20 cellular contexts compared by ENCODE assay signal in the genomic region with DNA sequence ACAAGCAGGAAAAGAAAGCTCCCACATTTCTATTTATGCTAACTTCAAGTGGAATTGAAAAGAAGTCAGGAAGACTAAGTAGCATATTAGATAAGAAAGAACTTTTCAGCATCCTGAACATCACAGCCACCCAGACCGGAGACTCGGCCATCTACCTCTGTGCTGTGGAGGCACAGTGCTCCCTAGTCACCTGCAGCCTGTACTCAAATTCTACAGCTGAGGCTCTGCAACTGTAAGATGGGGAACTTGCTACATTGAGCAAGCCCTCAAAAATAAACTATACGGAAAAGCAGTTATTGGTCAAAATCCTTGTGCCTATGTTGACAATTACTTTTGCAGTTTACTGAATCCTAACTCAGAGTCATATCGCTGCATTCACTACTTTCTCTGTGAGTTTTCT.
DNase-seq lines count a peak whose midpoint lies in the region; ATAC-seq and TF ChIP-seq lines count a peak whose summit lies in the region.
"Had no signal": no experiment of that assay in that cellular context is flagged by ENCODE, and none has a peak within 500 bp of the region (broad histone marks: within the 10 kb centered on the region; RNA-seq: fewer than 3 reads in every experiment).

No MANE protein-coding gene starts in this region.

- no peaks in the 10 kb centered on the region for H3F3A ChIP-seq in GM23338 (replicated peaks; ENCODE audit: low read depth)

- no peak for TF ChIP-seq CTCF in GM23338 (conservative IDR thresholded peaks at IDR 0.05; ENCODE audit: low read depth in 2 of 2)
- no peak for TF ChIP-seq CTCF in sigmoid colon (IDR thresholded peaks at IDR 0.05)

- H2BK5ac ChIP-seq in mesenchymal stem cell (ENCODE audit: low read depth, low read length, poor library complexity, severe bottlenecking), result no peak overlapping the region

- no peak overlapping the region for H3K23ac ChIP-seq in mesenchymal stem cell (ENCODE audit: low read length in 2 of 2)

- H3K27ac Mint-ChIP-seq in T-helper 2 cell treated with Interferon-gamma antibody and Interleukin-4, amounts not matched to agents 5 μg/mL and 100 μg/mL, for 36 hours, result peak overlapping the region; percentile 77
- no peak overlapping the region for H3K27ac Mint-ChIP-seq in GM23338
- peak overlapping the region; percentile 75 for H3K27ac Mint-ChIP-seq in activated CD4-positive, alpha-beta memory T cell treated with anti-CD3 and anti-CD28 coated beads for 36 hours
- H3K27ac Mint-ChIP-seq: HFFc6 had no signal

- no peak overlapping the region for H3K14ac ChIP-seq in mesenchymal stem cell (ENCODE audit: low read length in 2 of 2)

- peak overlapping the region; percentile 9 for H2AK5ac ChIP-seq in mesenchymal stem cell (ENCODE audit: low read length, severe bottlenecking)

- H3K4me1 ChIP-seq in GM23338 (ENCODE audit: insufficient read depth), result peaks cover 10% of the 10 kb centered on the region
- H3K4me1 ChIP-seq in mesenchymal stem cell (ENCODE audit: control insufficient read depth, insufficient read depth, low read depth, low read length), result peaks cover 2% of the 10 kb centered on the region
- peaks cover 0 to 11% (median 2%) of the 10 kb centered on the region in 4 donors for H3K4me1 ChIP-seq in sigmoid colon
- H3K4me1 ChIP-seq: A549, heart left ventricle had no signal

- H3K27me3 Mint-ChIP-seq in T-helper 2 cell treated with Interferon-gamma antibody and Interleukin-4, amounts not matched to agents 5 μg/mL and 100 μg/mL, for 36 hours (ENCODE audit: low read depth), result no peaks in the 10 kb centered on the region
- peaks cover 6% of the 10 kb centered on the region for H3K27me3 Mint-ChIP-seq in GM23338 (ENCODE audit: insufficient read depth, low read depth, poor library complexity)
- no peaks in the 10 kb centered on the region for H3K27me3 Mint-ChIP-seq in activated CD4-positive, alpha-beta memory T cell treated with anti-CD3 and anti-CD28 coated beads for 36 hours

- TF ChIP-seq POLR2A in sigmoid colon (IDR thresholded peaks at IDR 0.05), result no peak

- H3K36me3 ChIP-seq in GM23338 (ENCODE audit: insufficient read depth) (peaks cover 6% of the 10 kb centered on the region), mesenchymal stem cell (ENCODE audit: control insufficient read depth in 1 of 2, insufficient read depth in 2 of 2, low read depth in 1 of 2, low read length in 2 of 2) (no peaks in the 10 kb centered on the region), sigmoid colon (no peaks in the 10 kb centered on the region)
- H3K36me3 ChIP-seq: heart left ventricle, WERI-Rb-1 had no signal

- H2BK120ac ChIP-seq in mesenchymal stem cell (ENCODE audit: low read depth, low read length), result no peak overlapping the region

- H3K79me2 ChIP-seq in GM23338 (replicated peaks; ENCODE audit: insufficient read depth), result no peaks in the 10 kb centered on the region

- no peaks in the 10 kb centered on the region for H4K20me1 ChIP-seq in GM23338 (replicated peaks; ENCODE audit: insufficient read depth)

- H3K9me3 Mint-ChIP-seq in T-helper 2 cell treated with Interferon-gamma antibody and Interleukin-4, amounts not matched to agents 5 μg/mL and 100 μg/mL, for 36 hours, result no peaks in the 10 kb centered on the region
- H3K9me3 Mint-ChIP-seq in GM23338, result peaks cover 16% of the 10 kb centered on the region
- no peaks in the 10 kb centered on the region for H3K9me3 Mint-ChIP-seq in activated CD4-positive, alpha-beta memory T cell treated with anti-CD3 and anti-CD28 coated beads for 36 hours
- H3K9me3 Mint-ChIP-seq: HFFc6 had no signal

- DNase-seq in T-helper 2 cell treated with Interferon-gamma antibody and Interleukin-4, amounts not matched to agents 5 μg/mL and 100 μg/mL, for 36 hours (ENCODE audit: low spot score), result no peak
- DNase-seq in T-helper 2 cell (no peak), GM23338 (ENCODE audit: low spot score) (no peak), mesenchymal stem cell (no peak), sigmoid colon (no peak), NCI-H1436 treated with DMSO at 0.1 percent for 48 hours (lab: John Stamatoyannopoulos, UW) (no peak)
- no peak for DNase-seq in activated CD4-positive, alpha-beta memory T cell treated with anti-CD3 and anti-CD28 coated beads for 36 hours
- DNase-seq: activated CD8-positive, alpha-beta memory T cell treated with anti-CD3 and anti-CD28 coated beads, Interleukin-2, amount 50 U/mL, for 4 hours; caudate nucleus; DMS53; heart left ventricle; HFFc6; left ventricle myocardium superior; NCI-H2227 treated with DMSO at 0.1 percent for 48 hours; right cardiac atrium; WERI-Rb-1 had no signal

- no peak overlapping the region for H2BK15ac ChIP-seq in mesenchymal stem cell (ENCODE audit: low read depth, poor library complexity, severe bottlenecking)

- no peaks in the 10 kb centered on the region for H3K9me2 ChIP-seq in GM23338 (ENCODE audit: insufficient read depth)

- POLR2A ChIA-PET in activated CD4-positive, alpha-beta memory T cell treated with anti-CD3 and anti-CD28 coated beads for 36 hours (lab: Charles Lee), result no interaction called here

- H3K27me3 ChIP-seq in GM23338 (ENCODE audit: insufficient read depth), result no peaks in the 10 kb centered on the region
- H3K27me3 ChIP-seq in mesenchymal stem cell (ENCODE audit: control insufficient read depth in 1 of 2, insufficient read depth in 1 of 2, low read length in 2 of 2), result peaks cover 0 to 25% of the 10 kb centered on the region in 2 experiments
- H3K27me3 ChIP-seq in sigmoid colon, result no peaks in the 10 kb centered on the region

- H3K27ac ChIP-seq in GM23338 (ENCODE audit: low read depth) (no peak overlapping the region), mesenchymal stem cell (ENCODE audit: low read length, poor library complexity, severe bottlenecking) (no peak overlapping the region), sigmoid colon (no peak overlapping the region)
- H3K27ac ChIP-seq: A549, C4-2B, heart left ventricle, RWPE1, WERI-Rb-1 had no signal

- ATAC-seq in GM23338, result no peak
- ATAC-seq in HG02642 (IDR thresholded peaks at IDR 0.05; ENCODE audit: poor library complexity, unreplicated experiment), result no peak
- ATAC-seq: A549, heart left ventricle, left ventricle myocardium superior, right cardiac atrium had no signal

- H3K4ac ChIP-seq in mesenchymal stem cell (ENCODE audit: low read depth in 1 of 2, low read length in 2 of 2), result no peak overlapping the region

- H3K18ac ChIP-seq in mesenchymal stem cell (ENCODE audit: low read depth in 1 of 2, low read length in 2 of 2), result no peak overlapping the region

- no peaks in the 10 kb centered on the region for H3K36me3 Mint-ChIP-seq in T-helper 2 cell treated with Interferon-gamma antibody and Interleukin-4, amounts not matched to agents 5 μg/mL and 100 μg/mL, for 36 hours (ENCODE audit: low read depth)
- H3K36me3 Mint-ChIP-seq in GM23338 (ENCODE audit: low read depth), result peaks cover 16% of the 10 kb centered on the region
- no peaks in the 10 kb centered on the region for H3K36me3 Mint-ChIP-seq in activated CD4-positive, alpha-beta memory T cell treated with anti-CD3 and anti-CD28 coated beads for 36 hours

- H3K4me2 ChIP-seq in GM23338, result no peak overlapping the region
- H3K4me2 ChIP-seq in mesenchymal stem cell (ENCODE audit: low read length, poor library complexity, severe bottlenecking), result no peak overlapping the region
- H3K4me2 ChIP-seq: A549 had no signal

- CTCF ChIA-PET in activated CD4-positive, alpha-beta memory T cell treated with anti-CD3 and anti-CD28 coated beads for 36 hours (lab: Charles Lee), result interaction anchor here (1.3 kb wide), 1 partner anchor 26 kb away, joined by 7 read pairs; no protein-coding TSS in a partner anchor

- no peak for TF ChIP-seq EP300 in sigmoid colon (IDR thresholded peaks at IDR 0.05)

- no peak overlapping the region for H4K91ac ChIP-seq in mesenchymal stem cell (ENCODE audit: low read length)

- H3K79me1 ChIP-seq in mesenchymal stem cell (replicated peaks; ENCODE audit: low read length, poor library complexity, severe bottlenecking), result no peaks in the 10 kb centered on the region

- H3K9ac ChIP-seq in mesenchymal stem cell (ENCODE audit: low read length), result no peak overlapping the region

- WGBS in mesenchymal stem cell, result 94% methylated on average over 2 of the region's 4 CpGs
- 89 to 96% methylated on average over 4 of the region's 4 CpGs for WGBS in sigmoid colon, 2 donors

- H3K9me3 ChIP-seq in mesenchymal stem cell (ENCODE audit: control insufficient read depth, low read length), result no peaks in the 10 kb centered on the region
- H3K9me3 ChIP-seq in sigmoid colon, result no peaks in the 10 kb centered on the region
- H3K9me3 ChIP-seq: A549 had no signal

- peaks cover 2% of the 10 kb centered on the region for H3K4me1 Mint-ChIP-seq in T-helper 2 cell treated with Interferon-gamma antibody and Interleukin-4, amounts not matched to agents 5 μg/mL and 100 μg/mL, for 36 hours (ENCODE audit: low read depth)
- H3K4me1 Mint-ChIP-seq in GM23338, result peaks cover 16% of the 10 kb centered on the region
- H3K4me1 Mint-ChIP-seq in activated CD4-positive, alpha-beta memory T cell treated with anti-CD3 and anti-CD28 coated beads for 36 hours (ENCODE audit: low read depth), result no peaks in the 10 kb centered on the region

- H3K4me3 ChIP-seq in GM23338, result no peak overlapping the region
- no peak overlapping the region for H3K4me3 ChIP-seq in mesenchymal stem cell (ENCODE audit: insufficient read depth in 1 of 2, low read depth in 1 of 2, low read length in 2 of 2)
- H3K4me3 ChIP-seq in sigmoid colon, result no peak overlapping the region
- H3K4me3 ChIP-seq: A549, heart left ventricle had no signal

- H2BK12ac ChIP-seq in mesenchymal stem cell (ENCODE audit: low read length in 2 of 2), result no peak overlapping the region

- no peak overlapping the region for H4K8ac ChIP-seq in mesenchymal stem cell (ENCODE audit: low read length)

- H3K4me3 Mint-ChIP-seq in T-helper 2 cell treated with Interferon-gamma antibody and Interleukin-4, amounts not matched to agents 5 μg/mL and 100 μg/mL, for 36 hours, result peak overlapping the region; percentile 71
- H3K4me3 Mint-ChIP-seq in GM23338, result no peak overlapping the region
- H3K4me3 Mint-ChIP-seq in activated CD4-positive, alpha-beta memory T cell treated with anti-CD3 and anti-CD28 coated beads for 36 hours, result peak overlapping the region; percentile 51
- H3K4me3 Mint-ChIP-seq: HFFc6 had no signal

- H2AFZ ChIP-seq in GM23338 (peak overlapping the region; percentile 78; the same call in 1 of the 2 replicates), mesenchymal stem cell (ENCODE audit: low read depth, low read length) (no peak overlapping the region)

- intact Hi-C loops in activated CD4-positive, alpha-beta memory T cell treated with anti-CD3 and anti-CD28 coated beads for 36 hours (cut with micrococcal nuclease), result loop anchor here (5.0 kb wide), 1 partner anchor 330 kb away; no protein-coding TSS in a partner anchor
- intact Hi-C loops in sigmoid colon (cut with DNase I), result no loop called here

TF ChIP-seq in GM23338, 12 proteins besides CTCF, POLR2A, EP300 and RAD21 (continues in another document):
- TF ChIP-seq ZNF331 (CRISPR knock-in tag; IDR thresholded peaks at IDR 0.05; ENCODE audit: low read depth) (no peak), POLR2AphosphoS5 (IDR thresholded peaks at IDR 0.05; ENCODE audit: low read depth) (no peak), ZNF114 (CRISPR knock-in tag; IDR thresholded peaks at IDR 0.05) (no peak), JUNB (IDR thresholded peaks at IDR 0.05; ENCODE audit: unreplicated experiment) (no peak)
